Comparison of ENCODE assay signal across 12 cellular contexts in genomic region chr22:20245577-20246367, GRCh38. TPM values are rescaled to one million over a fixed set of nuclear protein-coding genes. Genes with fewer than 3 reads are reported as not detected.
DNase-seq lines count a peak whose midpoint lies in the region; ATAC-seq and TF ChIP-seq lines count a peak whose summit lies in the region.
"Had no signal": no experiment of that assay in that cellular context is flagged by ENCODE, and none has a peak within 500 bp of the region (broad histone marks: within the 10 kb centered on the region; RNA-seq: fewer than 3 reads in every experiment).

No MANE protein-coding gene starts in this region.

- H3K4me3 Mint-ChIP-seq in activated CD8-positive, alpha-beta memory T cell treated with anti-CD3 and anti-CD28 coated beads, Interleukin-2, amount 10 ng/mL, durations not matched to agents 7 days and 5 days = no peak overlapping the region
- peak overlapping the region; percentile 39 for H3K4me3 Mint-ChIP-seq in activated B cell treated with CpG ODN at 0.5 μM for 24 hours
- H3K4me3 Mint-ChIP-seq in endothelial cell (ENCODE audit: unreplicated experiment) = peak overlapping the region; percentile 66

- H3K27ac ChIP-seq in spleen = peak overlapping the region; percentile 22 to 86 (median 76)
- H3K27ac ChIP-seq: adrenal gland, KMS-11 had no signal

- H3K9me3 Mint-ChIP-seq in activated CD8-positive, alpha-beta memory T cell treated with anti-CD3 and anti-CD28 coated beads, Interleukin-2, amount 10 ng/mL, durations not matched to agents 7 days and 5 days (ENCODE audit: low read depth) = no peaks in the 10 kb centered on the region
- no peaks in the 10 kb centered on the region for H3K9me3 Mint-ChIP-seq in activated B cell treated with CpG ODN at 0.5 μM for 24 hours
- no peaks in the 10 kb centered on the region for H3K9me3 Mint-ChIP-seq in endothelial cell (ENCODE audit: unreplicated experiment)

- POLR2A ChIA-PET in activated B cell treated with CpG ODN at 0.5 μM for 24 hours (lab: Charles Lee) = no interaction called here

- peaks cover 38% of the 10 kb centered on the region for H3K4me1 Mint-ChIP-seq in activated CD8-positive, alpha-beta memory T cell treated with anti-CD3 and anti-CD28 coated beads, Interleukin-2, amount 10 ng/mL, durations not matched to agents 7 days and 5 days
- H3K4me1 Mint-ChIP-seq in activated B cell treated with CpG ODN at 0.5 μM for 24 hours (peaks cover 48% of the 10 kb centered on the region), endothelial cell (ENCODE audit: unreplicated experiment) (peaks cover 26% of the 10 kb centered on the region)

- peaks cover 0 to 13% (median 0%) of the 10 kb centered on the region in 6 donors for H3K36me3 ChIP-seq in spleen
- H3K36me3 ChIP-seq: adrenal gland had no signal

- H3K9me3 ChIP-seq in spleen = no peaks in the 10 kb centered on the region
- H3K9me3 ChIP-seq: adrenal gland had no signal

- no peak for DNase-seq in activated CD8-positive, alpha-beta memory T cell treated with anti-CD3 and anti-CD28 coated beads, Interleukin-2, amount 10 ng/mL, durations not matched to agents 7 days and 5 days
- DNase-seq in activated CD8-positive, alpha-beta memory T cell treated with anti-CD3 and anti-CD28 coated beads, Interleukin-2, amount 50 U/mL, for 48 hours = no peak
- DNase-seq in activated B cell treated with CpG ODN at 0.5 μM for 24 hours = no peak
- DNase-seq in endothelial cell (ENCODE audit: low spot score) = no peak
- no peak for DNase-seq in spleen
- DNase-seq in NCI-H2196 (lab: John Stamatoyannopoulos, UW; ENCODE audit: unreplicated experiment) = no peak
- DNase-seq in SHP77 (lab: John Stamatoyannopoulos, UW) = no peak
- DNase-seq: adrenal gland; NCI-H187 treated with DMSO at 0.1 percent for 48 hours; NK-92 treated with Interleukin-12 subunit alpha and Interleukin-12 subunit beta, amount 100 ng/mL, for 24 hours had no signal

- intact Hi-C loops in activated B cell treated with CpG ODN at 0.5 μM for 24 hours (cut with micrococcal nuclease) = no loop called here
- intact Hi-C loops in spleen (cut with DNase I; ENCODE audit: low total_unique reads) = no loop called here

- peak overlapping the region; percentile 79 for H3K27ac Mint-ChIP-seq in activated CD8-positive, alpha-beta memory T cell treated with anti-CD3 and anti-CD28 coated beads, Interleukin-2, amount 10 ng/mL, durations not matched to agents 7 days and 5 days
- H3K27ac Mint-ChIP-seq in activated B cell treated with CpG ODN at 0.5 μM for 24 hours (no peak overlapping the region), endothelial cell (ENCODE audit: unreplicated experiment) (peak overlapping the region; percentile 63)

- CTCF ChIA-PET in activated CD8-positive, alpha-beta memory T cell treated with anti-CD3 and anti-CD28 coated beads, Interleukin-2, amount 10 ng/mL, durations not matched to agents 7 days and 5 days (lab: Charles Lee) = interaction anchor here (1.2 kb wide), 1 partner anchor 89 kb away, joined by 5 read pairs; no protein-coding TSS in a partner anchor
- CTCF ChIA-PET in activated B cell treated with CpG ODN at 0.5 μM for 24 hours (lab: Charles Lee) = no interaction called here

- H3K27me3 ChIP-seq in spleen (replicated peaks in 1 of 7) = no peaks in the 10 kb centered on the region
- H3K27me3 ChIP-seq: adrenal gland had no signal

- no peaks in the 10 kb centered on the region for H3K36me3 Mint-ChIP-seq in activated CD8-positive, alpha-beta memory T cell treated with anti-CD3 and anti-CD28 coated beads, Interleukin-2, amount 10 ng/mL, durations not matched to agents 7 days and 5 days
- H3K36me3 Mint-ChIP-seq in activated B cell treated with CpG ODN at 0.5 μM for 24 hours (ENCODE audit: low read depth) (no peaks in the 10 kb centered on the region), endothelial cell (ENCODE audit: low read depth, unreplicated experiment) (no peaks in the 10 kb centered on the region)

- WGBS in spleen, 5 donors = 69 to 81% (median 75%) methylated on average over 14 of the region's 14 CpGs

- no peak for ATAC-seq in activated CD8-positive, alpha-beta memory T cell treated with anti-CD3 and anti-CD28 coated beads, Interleukin-2, amount 10 ng/mL, durations not matched to agents 7 days and 5 days
- ATAC-seq in activated B cell treated with CpG ODN at 0.5 μM for 24 hours (ENCODE audit: low read depth) = no peak
- ATAC-seq in HG03342 (IDR thresholded peaks at IDR 0.05; ENCODE audit: unreplicated experiment) = no peak

- TF ChIP-seq POLR2A in spleen (IDR thresholded peaks at IDR 0.05) = no peak

- H3K27me3 Mint-ChIP-seq in activated CD8-positive, alpha-beta memory T cell treated with anti-CD3 and anti-CD28 coated beads, Interleukin-2, amount 10 ng/mL, durations not matched to agents 7 days and 5 days = no peaks in the 10 kb centered on the region
- no peaks in the 10 kb centered on the region for H3K27me3 Mint-ChIP-seq in activated B cell treated with CpG ODN at 0.5 μM for 24 hours
- H3K27me3 Mint-ChIP-seq in endothelial cell (ENCODE audit: unreplicated experiment) = peaks cover 6% of the 10 kb centered on the region

- H3K4me3 ChIP-seq in spleen = peak overlapping the region in 1 of 8 donors; percentile 39
- H3K4me3 ChIP-seq: adrenal gland had no signal

- TF ChIP-seq CTCF in activated B cell treated with CpG ODN at 0.5 μM for 24 hours (IDR thresholded peaks at IDR 0.05) (no peak), endothelial cell (IDR thresholded peaks at IDR 0.05; ENCODE audit: unreplicated experiment) (no peak), spleen (IDR thresholded peaks at IDR 0.05 in 8 of 11, conservative IDR thresholded peaks at IDR 0.05 in 3 of 11) (no peak)

- H3K4me1 ChIP-seq in spleen = peaks cover 66 to 100% (median 86%) of the 10 kb centered on the region in 6 donors

RNA-seq across cellular contexts. Expression of gene RTN4R, which starts 22.3 kb away (rescaled TPM):
- 1 to 10 TPM; 1.4 to 2.5 TPM for total RNA-seq in activated CD8-positive, alpha-beta memory T cell treated with anti-CD3 and anti-CD28 coated beads, Interleukin-2, amount 10 ng/mL, durations not matched to agents 7 days and 5 days
- total RNA-seq in activated B cell treated with CpG ODN at 0.5 μM for 24 hours (0.12 TPM in 1 of 2 replicates, not detected in the other), endothelial cell (ENCODE audit: unreplicated experiment) (19.0 TPM), spleen (10 to 100 TPM in 2 of 7 donors, 1 to 10 TPM in 5; 4.5 to 11.8 (median 7.0) TPM)
- polyA plus RNA-seq in spleen = 1 to 10 TPM; 1.5 to 6.5 (median 2.8) TPM
